Comparison of ENCODE assay signal across 8 cellular contexts in genomic region chr19:19319725-19320361, GRCh38. TPM values are rescaled to one million over a fixed set of nuclear protein-coding genes. Genes with fewer than 3 reads are reported as not detected.
DNase-seq lines count a peak whose midpoint lies in the region; ATAC-seq lines count a peak whose summit lies in the region.

No MANE protein-coding gene starts in this region.

- H3K4me1 Mint-ChIP-seq in activated CD8-positive, alpha-beta memory T cell treated with anti-CD3 and anti-CD28 coated beads, Interleukin-2, amount 10 ng/mL, durations not matched to agents 7 days and 5 days: peaks cover 44% of the 10 kb centered on the region

- no peak for DNase-seq in activated CD8-positive, alpha-beta memory T cell treated with anti-CD3 and anti-CD28 coated beads, Interleukin-2, amount 10 ng/mL, durations not matched to agents 7 days and 5 days
- DNase-seq in activated CD8-positive, alpha-beta memory T cell treated with anti-CD3 and anti-CD28 coated beads, Interleukin-2, amount 50 U/mL, for 4 hours: no peak
- peak; percentile 34 for DNase-seq in RKO (ENCODE audit: low spot score)
- DNase-seq in pons (ENCODE audit: low spot score): peak; percentile 1
- no peak for DNase-seq in NCI-H774 (lab: John Stamatoyannopoulos, UW)
- DNase-seq in SHP77 (lab: John Stamatoyannopoulos, UW): no peak

- CTCF ChIA-PET in activated CD8-positive, alpha-beta memory T cell treated with anti-CD3 and anti-CD28 coated beads, Interleukin-2, amount 10 ng/mL, durations not matched to agents 7 days and 5 days (lab: Charles Lee): no interaction called here

- ATAC-seq in activated CD8-positive, alpha-beta memory T cell treated with anti-CD3 and anti-CD28 coated beads, Interleukin-2, amount 10 ng/mL, durations not matched to agents 7 days and 5 days: peak; percentile 5
- ATAC-seq in esophagus mucosa (peak; percentile 2), GM18520 (IDR thresholded peaks at IDR 0.05; ENCODE audit: unreplicated experiment) (no peak)

- no peaks in the 10 kb centered on the region for H3K9me3 Mint-ChIP-seq in activated CD8-positive, alpha-beta memory T cell treated with anti-CD3 and anti-CD28 coated beads, Interleukin-2, amount 10 ng/mL, durations not matched to agents 7 days and 5 days (ENCODE audit: low read depth)

- peaks cover 17% of the 10 kb centered on the region for H3K36me3 Mint-ChIP-seq in activated CD8-positive, alpha-beta memory T cell treated with anti-CD3 and anti-CD28 coated beads, Interleukin-2, amount 10 ng/mL, durations not matched to agents 7 days and 5 days

- peak overlapping the region; percentile 91 for H3K4me3 Mint-ChIP-seq in activated CD8-positive, alpha-beta memory T cell treated with anti-CD3 and anti-CD28 coated beads, Interleukin-2, amount 10 ng/mL, durations not matched to agents 7 days and 5 days

- H3K27me3 Mint-ChIP-seq in activated CD8-positive, alpha-beta memory T cell treated with anti-CD3 and anti-CD28 coated beads, Interleukin-2, amount 10 ng/mL, durations not matched to agents 7 days and 5 days: no peaks in the 10 kb centered on the region

- H3K27ac Mint-ChIP-seq in activated CD8-positive, alpha-beta memory T cell treated with anti-CD3 and anti-CD28 coated beads, Interleukin-2, amount 10 ng/mL, durations not matched to agents 7 days and 5 days: peak overlapping the region; percentile 100

RNA-seq across cellular contexts. Expression of gene SUGP1, which starts 0.5 kb away (rescaled TPM):
- 10 to 100 TPM; 65.2 to 71.1 TPM for total RNA-seq in activated CD8-positive, alpha-beta memory T cell treated with anti-CD3 and anti-CD28 coated beads, Interleukin-2, amount 10 ng/mL, durations not matched to agents 7 days and 5 days
- 26.5 TPM for total RNA-seq in esophagus mucosa

RNA-seq across cellular contexts. Expression of gene MAU2, which starts 0.8 kb away (rescaled TPM):
- total RNA-seq in activated CD8-positive, alpha-beta memory T cell treated with anti-CD3 and anti-CD28 coated beads, Interleukin-2, amount 10 ng/mL, durations not matched to agents 7 days and 5 days: 10 to 100 TPM; 80.6 to 82.4 TPM
- total RNA-seq in esophagus mucosa: 33.4 TPM

RNA-seq across cellular contexts. Expression of gene TM6SF2, which starts 46.7 kb away (rescaled TPM):
- not detected for total RNA-seq in activated CD8-positive, alpha-beta memory T cell treated with anti-CD3 and anti-CD28 coated beads, Interleukin-2, amount 10 ng/mL, durations not matched to agents 7 days and 5 days
- not detected for total RNA-seq in esophagus mucosa

Comparison
In these comparisons a context has a peak if more than half of its experiments do, and no peak if none do; other contexts are left out.
1. DNase-seq: peak in RKO (single experiment) and pons (single experiment); none in activated CD8-positive, alpha-beta memory T cell treated with anti-CD3 and anti-CD28 coated beads, Interleukin-2, amount 10 ng/mL, durations not matched to agents 7 days and 5 days (single experiment), activated CD8-positive, alpha-beta memory T cell treated with anti-CD3 and anti-CD28 coated beads, Interleukin-2, amount 50 U/mL, for 4 hours (single experiment), NCI-H774 (single experiment) and SHP77 (0 of 2).